Comparison of ENCODE assay signal across 8 cellular contexts in the genomic region with DNA sequence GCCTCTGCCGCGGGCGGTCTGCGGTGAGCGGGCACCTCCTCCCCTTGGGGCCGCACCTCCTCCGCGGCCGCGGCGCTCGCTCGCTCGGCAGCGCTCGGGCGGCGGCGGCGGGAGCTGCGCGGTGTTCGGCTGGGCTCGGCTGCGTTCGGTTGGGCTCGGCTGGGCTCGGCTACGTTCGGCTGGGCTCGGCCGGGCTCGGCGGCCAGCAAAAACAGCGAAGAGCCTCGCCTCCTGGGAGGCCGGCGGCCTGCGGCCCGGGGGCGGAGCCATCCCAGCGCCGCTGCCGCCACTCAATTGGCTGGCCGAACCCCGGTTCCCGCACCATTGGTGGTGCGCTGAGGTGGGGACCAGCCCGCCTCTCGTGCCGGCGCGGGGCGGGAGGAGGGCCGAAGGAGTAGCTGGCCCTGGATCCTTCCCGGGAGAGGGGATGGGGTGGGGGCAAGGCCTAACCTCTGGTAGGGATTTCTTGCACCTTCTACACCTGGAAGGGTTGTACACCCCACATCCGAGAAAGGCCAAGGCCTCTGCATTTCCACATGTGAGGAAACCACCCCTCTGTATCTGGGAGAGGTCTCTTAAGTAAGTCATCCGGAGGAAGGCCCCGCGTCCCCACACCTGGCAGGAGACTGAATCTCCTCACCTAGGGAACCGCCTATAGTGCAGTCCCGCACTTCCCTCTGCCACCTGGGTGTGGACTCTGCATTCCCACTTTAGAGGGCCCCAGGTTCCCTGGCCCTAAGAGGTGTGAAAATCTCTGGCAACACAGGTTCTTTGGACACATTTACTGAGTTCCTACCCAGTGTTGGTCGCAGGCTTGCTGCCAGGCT. TPM values are rescaled to one million over a fixed set of nuclear protein-coding genes. Genes with fewer than 3 reads are reported as not detected.
A peak's percentile ranks its signal among the peaks of the same experiment; 100 is the strongest.
DNase-seq lines count a peak whose midpoint lies in the region; ATAC-seq, FAIRE-seq and TF ChIP-seq lines count a peak whose summit lies in the region.

A gene (minus strand): TSS at position 20 of the 827 bp plus-strand sequence. CDS start 1,295 bp downstream, outside the sequence.

- DNase-seq in GDM1 (lab: John Stamatoyannopoulos, UW) (peak; percentile 90), NCI-H1048 (lab: John Stamatoyannopoulos, UW) (peak; percentile 72), SW 1271 (lab: John Stamatoyannopoulos, UW) (peak; percentile 45 to 70), Right ventricle myocardium superior (peak; percentile 93), pancreas (peak; percentile 85 to 97 (median 95)), thoracic aorta (ENCODE audit: low spot score) (peak; percentile 28)
- DNase-seq in activated naive CD8-positive, alpha-beta T cell treated with anti-CD3 and anti-CD28 coated beads, Interleukin-2, amount 50 U/mL, for 16 hours (ENCODE audit: low read depth, low spot score): peak; percentile 72

- ATAC-seq in HG02571 (IDR thresholded peaks at IDR 0.05; ENCODE audit: unreplicated experiment) (peak; percentile 88), Right ventricle myocardium superior (ENCODE audit: poor library complexity) (peak; percentile 99), pancreas (peak; percentile 99 to 100 (median 99)), thoracic aorta (ENCODE audit: insufficient number of reproducible peaks, low FRiP score, low read depth) (peak; percentile 96)

- H3K4me1 ChIP-seq in pancreas (peaks cover 0 to 3% (median 0%) of the 10 kb centered on the region in 3 donors), thoracic aorta (ENCODE audit: control insufficient read depth in 1 of 2, low read depth in 2 of 2) (peaks cover 0 to 14% of the 10 kb centered on the region in 2 donors)

- H3K27me3 ChIP-seq in pancreas (no peaks in the 10 kb centered on the region), thoracic aorta (replicated peaks; ENCODE audit: insufficient read depth) (no peaks in the 10 kb centered on the region)

- H3K27ac ChIP-seq in pancreas (no peak within 1 kb of the TSS), thoracic aorta (no peak within 1 kb of the TSS)

- WGBS in pancreas, 2 donors: 5 to 9% methylated on average over 38 to 63 of the region's 63 CpGs

- intact Hi-C loops in Right ventricle myocardium superior (cut with DNase I) (no loop called here), pancreas (cut with DNase I) (no loop called here)

- no peaks in the 10 kb centered on the region for H3K36me3 ChIP-seq in pancreas
- H3K36me3 ChIP-seq in thoracic aorta: no peaks in the 10 kb centered on the region

- no peak for FAIRE-seq in pancreas (lab: Jason Lieb, UNC)

- no peaks in the 10 kb centered on the region for H3K9me3 ChIP-seq in pancreas
- no peaks in the 10 kb centered on the region for H3K9me3 ChIP-seq in thoracic aorta

- peak within 1 kb of the TSS in 3 of 4 donors; percentile 8 to 48 (median 38) for H3K4me3 ChIP-seq in pancreas
- peak within 1 kb of the TSS; percentile 80 for H3K4me3 ChIP-seq in thoracic aorta

- TF ChIP-seq CTCF in pancreas (IDR thresholded peaks at IDR 0.05): no peak
- TF ChIP-seq CTCF in thoracic aorta (IDR thresholded peaks at IDR 0.05): no peak

RNA-seq across cellular contexts. Expression of the gene that starts here (rescaled TPM):
- 0.48 TPM for total RNA-seq in Right ventricle myocardium superior
- total RNA-seq in pancreas: 1 to 10 TPM in 1 of 6 donors, under 1 TPM in 5; 0.24 to 1.1 (median 0.49) TPM
- 1 to 10 TPM; 1.7 to 4.3 TPM for polyA plus RNA-seq in pancreas
- not detected for total RNA-seq in thoracic aorta

Comparison
In these comparisons a context has a peak if more than half of its experiments do, and no peak if none do; other contexts are left out.
1. Peak in DNase-seq and ATAC-seq in Right ventricle myocardium superior; RNA of the gene not detected or under 1 TPM.
2. Peak in DNase-seq, ATAC-seq and H3K4me3 ChIP-seq in thoracic aorta; RNA of the gene not detected or under 1 TPM.
3. DNase-seq: peak in every context shown above with its lines; median percentile 95 in pancreas; 93 in Right ventricle myocardium superior; 90 in GDM1; 72 in NCI-H1048; 72 in activated naive CD8-positive, alpha-beta T cell treated with anti-CD3 and anti-CD28 coated beads, Interleukin-2, amount 50 U/mL, for 16 hours; 58 in SW 1271; 28 in thoracic aorta.